Comparison of ENCODE assay signal across 16 cellular contexts in the genomic region with DNA sequence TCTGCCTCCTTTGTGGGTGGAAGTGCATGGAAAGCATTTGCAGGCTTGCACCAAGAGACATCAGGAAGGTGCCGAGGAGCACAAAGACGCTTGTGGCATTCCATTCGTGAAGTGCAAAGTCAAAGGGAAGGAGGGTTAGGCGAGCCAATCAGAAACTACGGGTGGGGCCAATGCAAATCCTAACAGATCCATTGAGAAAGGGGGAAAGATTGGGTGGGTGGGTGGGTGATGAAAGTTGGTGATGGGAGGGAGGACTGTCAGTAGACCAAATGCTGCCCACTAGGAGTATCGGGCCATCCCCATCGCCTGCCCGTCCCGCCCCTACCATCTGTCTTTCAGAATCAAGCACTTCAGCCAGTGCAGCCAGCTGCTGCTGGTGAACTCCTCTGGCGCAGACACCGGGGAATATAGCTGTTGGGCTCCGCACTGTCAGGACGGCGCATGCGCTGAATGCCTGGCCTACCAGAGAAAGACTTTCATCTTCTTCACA. TPM values are rescaled to one million over a fixed set of nuclear protein-coding genes. Genes with fewer than 3 reads are reported as not detected.
DNase-seq lines count a peak whose midpoint lies in the region; ATAC-seq and TF ChIP-seq lines count a peak whose summit lies in the region.
"Had no signal": no experiment of that assay in that cellular context is flagged by ENCODE, and none has a peak within 500 bp of the region (broad histone marks: within the 10 kb centered on the region; RNA-seq: fewer than 3 reads in every experiment).

No MANE protein-coding gene starts in this region.

- no peaks in the 10 kb centered on the region for H3K79me2 ChIP-seq in osteoblast (ENCODE audit: insufficient read depth, low read length)

- peak overlapping the region; percentile 62 for H2AFZ ChIP-seq in osteoblast (ENCODE audit: low read length)

- H3K36me3 ChIP-seq in endodermal cell (ENCODE audit: control insufficient read depth, insufficient read depth, low read length): no peaks in the 10 kb centered on the region
- H3K36me3 ChIP-seq in osteoblast (ENCODE audit: insufficient read depth, low read length): no peaks in the 10 kb centered on the region
- H3K36me3 ChIP-seq: HAP-1 had no signal

- H3K27me3 ChIP-seq in endodermal cell (ENCODE audit: control insufficient read depth, insufficient read depth, low read length, poor library complexity, severe bottlenecking) (no peaks in the 10 kb centered on the region), osteoblast (ENCODE audit: insufficient read depth, low read length) (peaks cover 13% of the 10 kb centered on the region)

- no peaks in the 10 kb centered on the region for H4K20me1 ChIP-seq in osteoblast (ENCODE audit: insufficient read depth, low read length)

- H3K4me1 ChIP-seq in endodermal cell (ENCODE audit: control insufficient read depth, insufficient read depth, low read length) (no peaks in the 10 kb centered on the region), osteoblast (ENCODE audit: insufficient read depth, low read length) (no peaks in the 10 kb centered on the region)
- H3K4me1 ChIP-seq: HAP-1 had no signal

- H3K27ac Mint-ChIP-seq in endodermal cell: no peak overlapping the region

- H3K4me2 ChIP-seq in osteoblast (ENCODE audit: insufficient read depth, low read length): peak overlapping the region; percentile 43

- no peak overlapping the region for H3K4me3 Mint-ChIP-seq in endodermal cell

- no peaks in the 10 kb centered on the region for H3K9me3 Mint-ChIP-seq in endodermal cell

- H3K4me3 ChIP-seq in endodermal cell (ENCODE audit: low read length) (no peak overlapping the region), osteoblast (ENCODE audit: insufficient read depth, low read length) (peak overlapping the region; percentile 35)
- H3K4me3 ChIP-seq: HAP-1, skin epidermis had no signal

- ATAC-seq in HG02852 (IDR thresholded peaks at IDR 0.05; ENCODE audit: unreplicated experiment) (no peak), GM21526 (IDR thresholded peaks at IDR 0.05; ENCODE audit: low FRiP score, unreplicated experiment) (no peak)

- 92% methylated on average over 12 to 15 of the region's 15 CpGs for WGBS in endodermal cell (ENCODE audit: insufficient coverage in 1 of 2, insufficient read length in 1 of 2), 2 experiments

- H3K9me3 ChIP-seq in endodermal cell (ENCODE audit: control insufficient read depth, low read length) (no peaks in the 10 kb centered on the region), osteoblast (ENCODE audit: low read depth, low read length) (no peaks in the 10 kb centered on the region)
- H3K9me3 ChIP-seq: HAP-1 had no signal

- peaks cover 9% of the 10 kb centered on the region for H3K27me3 Mint-ChIP-seq in endodermal cell (ENCODE audit: insufficient read depth)

- H3K27ac ChIP-seq in endodermal cell (ENCODE audit: low read depth, low read length) (no peak overlapping the region), osteoblast (ENCODE audit: low read depth, low read length) (no peak overlapping the region)
- H3K27ac ChIP-seq: skin epidermis had no signal

- TF ChIP-seq CTCF in endodermal cell (conservative IDR thresholded peaks at IDR 0.05) (no peak), osteoblast (IDR thresholded peaks at IDR 0.05; ENCODE audit: extremely low read depth, low read depth, low read length) (no peak)

- DNase-seq in AG08396 (ENCODE audit: low spot score): peak; percentile 61
- DNase-seq in LHCN-M2 (ENCODE audit: low read depth): peak; percentile 82
- peak; percentile 90 for DNase-seq in endodermal cell
- DNase-seq in osteoblast (ENCODE audit: insufficient read length, low spot score, missing footprints): no peak
- DNase-seq in activated naive CD4-positive, alpha-beta T cell treated with anti-CD3 and anti-CD28 coated beads, Interleukin-2, amount 50 U/mL, for 16 hours: no peak
- no peak for DNase-seq in NOMO-1 treated with dmso at 0.1 percent for 144 hours (lab: John Stamatoyannopoulos, UW; ENCODE audit: unreplicated experiment)
- DNase-seq: activated CD4-positive, alpha-beta T cell treated with anti-CD3 and anti-CD28 coated beads for 48 hours; activated naive CD4-positive, alpha-beta T cell; AML-193; KBM-7; mammary epithelial cell; NCI-H526 treated with DMSO at 0.1 percent for 48 hours had no signal

- no peak overlapping the region for H3K9ac ChIP-seq in endodermal cell (ENCODE audit: extremely low read depth, low read length, poor library complexity, severe bottlenecking)

- H3K36me3 Mint-ChIP-seq in endodermal cell (ENCODE audit: low read depth): no peaks in the 10 kb centered on the region

- peaks cover 2% of the 10 kb centered on the region for H3K4me1 Mint-ChIP-seq in endodermal cell

RNA-seq across cellular contexts. Expression of a gene that starts 17.1 kb away (rescaled TPM):
- total RNA-seq in LHCN-M2 (2014; rRNA removed) (777 and 795 TPM in 2 replicates), endodermal cell (100 to 1,000 TPM; 204 to 235 TPM), osteoblast (343 and 353 TPM in 2 replicates)
- polyA plus RNA-seq in LHCN-M2 (2012): 870 TPM
- polyA plus RNA-seq in endodermal cell (2013, experiment 1 of 2): 167 TPM
- polyA plus RNA-seq in endodermal cell (2013, experiment 2 of 2): 184 TPM

RNA-seq across cellular contexts. Expression of a gene that starts 49.2 kb away (rescaled TPM):
- total RNA-seq in LHCN-M2 (2014; rRNA removed) (0.13 and 0.29 TPM in 2 replicates), endodermal cell (1 to 10 TPM; 4.4 to 6.4 TPM), osteoblast (10.5 and 10.9 TPM in 2 replicates)
- polyA plus RNA-seq in LHCN-M2 (2012): 0.27 TPM
- polyA plus RNA-seq in endodermal cell (2013, experiment 1 of 2): 2.5 TPM
- 1.8 TPM for polyA plus RNA-seq in endodermal cell (2013, experiment 2 of 2)

Comparison
In these comparisons a context has a peak if more than half of its experiments do, and no peak if none do; other contexts are left out.
1. DNase-seq: peak in AG08396 (single experiment), LHCN-M2 (single experiment) and endodermal cell (single experiment); none in osteoblast (single experiment), activated naive CD4-positive, alpha-beta T cell treated with anti-CD3 and anti-CD28 coated beads, Interleukin-2, amount 50 U/mL, for 16 hours (single experiment) and NOMO-1 treated with dmso at 0.1 percent for 144 hours (single experiment).